Comparison of ENCODE assay signal across 2 cellular contexts in the genomic region with DNA sequence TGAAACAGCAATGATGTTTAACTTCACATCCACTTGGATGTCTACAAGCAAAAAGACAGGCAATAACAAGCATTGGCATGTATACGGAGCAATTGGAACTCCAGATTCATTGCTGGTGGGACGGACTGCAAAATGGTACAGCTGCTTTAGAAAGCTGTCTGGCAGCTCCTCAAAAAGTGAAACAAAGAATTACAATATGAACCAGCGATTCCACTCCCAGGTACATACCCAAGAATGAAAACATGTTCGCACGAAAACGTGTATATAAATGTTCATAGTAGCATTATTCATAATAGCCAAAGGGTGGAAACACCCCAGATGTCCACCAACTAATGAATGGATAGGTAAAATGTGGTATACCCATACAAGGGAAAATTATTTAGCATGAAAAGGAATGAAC.
TF ChIP-seq lines count a peak whose summit lies in the region.

No MANE protein-coding gene starts in this region.

TF ChIP-seq in SK-N-SH, 30 proteins besides CTCF, POLR2A, EP300 and RAD21 (continued from another document):
- TF ChIP-seq, protein P1, sequence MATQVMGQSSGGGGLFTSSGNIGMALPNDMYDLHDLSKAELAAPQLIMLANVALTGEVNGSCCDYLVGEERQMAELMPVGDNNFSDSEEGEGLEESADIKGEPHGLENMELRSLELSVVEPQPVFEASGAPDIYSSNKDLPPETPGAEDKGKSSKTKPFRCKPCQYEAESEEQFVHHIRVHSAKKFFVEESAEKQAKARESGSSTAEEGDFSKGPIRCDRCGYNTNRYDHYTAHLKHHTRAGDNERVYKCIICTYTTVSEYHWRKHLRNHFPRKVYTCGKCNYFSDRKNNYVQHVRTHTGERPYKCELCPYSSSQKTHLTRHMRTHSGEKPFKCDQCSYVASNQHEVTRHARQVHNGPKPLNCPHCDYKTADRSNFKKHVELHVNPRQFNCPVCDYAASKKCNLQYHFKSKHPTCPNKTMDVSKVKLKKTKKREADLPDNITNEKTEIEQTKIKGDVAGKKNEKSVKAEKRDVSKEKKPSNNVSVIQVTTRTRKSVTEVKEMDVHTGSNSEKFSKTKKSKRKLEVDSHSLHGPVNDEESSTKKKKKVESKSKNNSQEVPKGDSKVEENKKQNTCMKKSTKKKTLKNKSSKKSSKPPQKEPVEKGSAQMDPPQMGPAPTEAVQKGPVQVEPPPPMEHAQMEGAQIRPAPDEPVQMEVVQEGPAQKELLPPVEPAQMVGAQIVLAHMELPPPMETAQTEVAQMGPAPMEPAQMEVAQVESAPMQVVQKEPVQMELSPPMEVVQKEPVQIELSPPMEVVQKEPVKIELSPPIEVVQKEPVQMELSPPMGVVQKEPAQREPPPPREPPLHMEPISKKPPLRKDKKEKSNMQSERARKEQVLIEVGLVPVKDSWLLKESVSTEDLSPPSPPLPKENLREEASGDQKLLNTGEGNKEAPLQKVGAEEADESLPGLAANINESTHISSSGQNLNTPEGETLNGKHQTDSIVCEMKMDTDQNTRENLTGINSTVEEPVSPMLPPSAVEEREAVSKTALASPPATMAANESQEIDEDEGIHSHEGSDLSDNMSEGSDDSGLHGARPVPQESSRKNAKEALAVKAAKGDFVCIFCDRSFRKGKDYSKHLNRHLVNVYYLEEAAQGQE (IDR thresholded peaks at IDR 0.05; ENCODE audit: low read depth, low read length): no peak
- no peak for TF ChIP-seq PBX3 (IDR thresholded peaks at IDR 0.05)
- no peak for TF ChIP-seq NRF1 (IDR thresholded peaks at IDR 0.05; ENCODE audit: low read depth, low read length)
- TF ChIP-seq MEF2A (IDR thresholded peaks at IDR 0.05; ENCODE audit: borderline replicate concordance, low read depth): no peak
- no peak for TF ChIP-seq EZH2phosphoT487 (IDR thresholded peaks at IDR 0.05; ENCODE audit: borderline replicate concordance, low read depth)
- TF ChIP-seq GABPA (IDR thresholded peaks at IDR 0.05; ENCODE audit: low read depth): no peak
- no peak for TF ChIP-seq YY1 (IDR thresholded peaks at IDR 0.05; ENCODE audit: low read depth)

TF ChIP-seq in SK-N-SH treated with all-trans-retinoic acid at 6 μM for 48 hours, 23 proteins besides CTCF, POLR2A, EP300 and RAD21 (continued from another document):
- TF ChIP-seq, protein P2, sequence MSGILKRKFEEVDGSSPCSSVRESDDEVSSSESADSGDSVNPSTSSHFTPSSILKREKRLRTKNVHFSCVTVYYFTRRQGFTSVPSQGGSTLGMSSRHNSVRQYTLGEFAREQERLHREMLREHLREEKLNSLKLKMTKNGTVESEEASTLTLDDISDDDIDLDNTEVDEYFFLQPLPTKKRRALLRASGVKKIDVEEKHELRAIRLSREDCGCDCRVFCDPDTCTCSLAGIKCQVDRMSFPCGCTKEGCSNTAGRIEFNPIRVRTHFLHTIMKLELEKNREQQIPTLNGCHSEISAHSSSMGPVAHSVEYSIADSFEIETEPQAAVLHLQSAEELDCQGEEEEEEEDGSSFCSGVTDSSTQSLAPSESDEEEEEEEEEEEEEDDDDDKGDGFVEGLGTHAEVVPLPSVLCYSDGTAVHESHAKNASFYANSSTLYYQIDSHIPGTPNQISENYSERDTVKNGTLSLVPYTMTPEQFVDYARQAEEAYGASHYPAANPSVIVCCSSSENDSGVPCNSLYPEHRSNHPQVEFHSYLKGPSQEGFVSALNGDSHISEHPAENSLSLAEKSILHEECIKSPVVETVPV (CRISPR knock-in tag; IDR thresholded peaks at IDR 0.05): no peak
- TF ChIP-seq ISL1 (CRISPR knock-in tag; IDR thresholded peaks at IDR 0.05): no peak
- TF ChIP-seq ZFP30 (CRISPR knock-in tag; IDR thresholded peaks at IDR 0.05): no peak
- no peak for TF ChIP-seq ESRRG (CRISPR knock-in tag; IDR thresholded peaks at IDR 0.05)
- TF ChIP-seq OSR1 (CRISPR knock-in tag; IDR thresholded peaks at IDR 0.05): no peak
- no peak for TF ChIP-seq SNAI2 (CRISPR knock-in tag; IDR thresholded peaks at IDR 0.05)
- TF ChIP-seq CREB5 (CRISPR knock-in tag; IDR thresholded peaks at IDR 0.05; ENCODE audit: low read depth): no peak
- TF ChIP-seq PATZ1 (CRISPR knock-in tag; IDR thresholded peaks at IDR 0.05; ENCODE audit: borderline replicate concordance): no peak
- TF ChIP-seq POU6F1 (CRISPR knock-in tag; IDR thresholded peaks at IDR 0.05; ENCODE audit: borderline replicate concordance, low read depth): no peak
- no peak for TF ChIP-seq ZNF70 (CRISPR knock-in tag; IDR thresholded peaks at IDR 0.05)
- TF ChIP-seq ZNF565 (CRISPR knock-in tag; conservative IDR thresholded peaks at IDR 0.05; ENCODE audit: low read depth): no peak
- no peak for TF ChIP-seq ZNF8 (CRISPR knock-in tag; IDR thresholded peaks at IDR 0.05)
- TF ChIP-seq PPARA (CRISPR knock-in tag; IDR thresholded peaks at IDR 0.05; ENCODE audit: borderline replicate concordance): no peak
- TF ChIP-seq TOX (CRISPR knock-in tag; IDR thresholded peaks at IDR 0.05; ENCODE audit: borderline replicate concordance): no peak
